ENCODE assay signal across 1 cellular context in genomic region chr11:127182586-127183203, GRCh38.
TF ChIP-seq lines count a peak whose summit lies in the region.

No MANE protein-coding gene starts in this region.

TF ChIP-seq in WTC11, 78 proteins besides CTCF, POLR2A, EP300 and RAD21 (continued from another document):
- TF ChIP-seq ETV6 (CRISPR knock-in tag; IDR thresholded peaks at IDR 0.05), result no peak
- no peak for TF ChIP-seq ZNF121 (CRISPR knock-in tag; IDR thresholded peaks at IDR 0.05)
- TF ChIP-seq, protein P1, sequence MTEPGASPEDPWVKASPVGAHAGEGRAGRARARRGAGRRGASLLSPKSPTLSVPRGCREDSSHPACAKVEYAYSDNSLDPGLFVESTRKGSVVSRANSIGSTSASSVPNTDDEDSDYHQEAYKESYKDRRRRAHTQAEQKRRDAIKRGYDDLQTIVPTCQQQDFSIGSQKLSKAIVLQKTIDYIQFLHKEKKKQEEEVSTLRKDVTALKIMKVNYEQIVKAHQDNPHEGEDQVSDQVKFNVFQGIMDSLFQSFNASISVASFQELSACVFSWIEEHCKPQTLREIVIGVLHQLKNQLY (CRISPR knock-in tag; IDR thresholded peaks at IDR 0.05), result no peak
- no peak for TF ChIP-seq ZNF317 (CRISPR knock-in tag; IDR thresholded peaks at IDR 0.05; ENCODE audit: borderline replicate concordance, low read depth)
- TF ChIP-seq, protein P2, sequence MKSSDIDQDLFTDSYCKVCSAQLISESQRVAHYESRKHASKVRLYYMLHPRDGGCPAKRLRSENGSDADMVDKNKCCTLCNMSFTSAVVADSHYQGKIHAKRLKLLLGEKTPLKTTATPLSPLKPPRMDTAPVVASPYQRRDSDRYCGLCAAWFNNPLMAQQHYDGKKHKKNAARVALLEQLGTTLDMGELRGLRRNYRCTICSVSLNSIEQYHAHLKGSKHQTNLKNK (CRISPR knock-in tag; IDR thresholded peaks at IDR 0.05), result no peak
- TF ChIP-seq, protein P3, sequence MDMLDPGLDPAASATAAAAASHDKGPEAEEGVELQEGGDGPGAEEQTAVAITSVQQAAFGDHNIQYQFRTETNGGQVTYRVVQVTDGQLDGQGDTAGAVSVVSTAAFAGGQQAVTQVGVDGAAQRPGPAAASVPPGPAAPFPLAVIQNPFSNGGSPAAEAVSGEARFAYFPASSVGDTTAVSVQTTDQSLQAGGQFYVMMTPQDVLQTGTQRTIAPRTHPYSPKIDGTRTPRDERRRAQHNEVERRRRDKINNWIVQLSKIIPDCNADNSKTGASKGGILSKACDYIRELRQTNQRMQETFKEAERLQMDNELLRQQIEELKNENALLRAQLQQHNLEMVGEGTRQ (CRISPR knock-in tag; IDR thresholded peaks at IDR 0.05), result no peak
